Comparison of ENCODE assay signal across 8 cellular contexts in genomic region chr2:393711-394696, GRCh38.
DNase-seq lines count a peak whose midpoint lies in the region; ATAC-seq, FAIRE-seq and TF ChIP-seq lines count a peak whose summit lies in the region.

No MANE protein-coding gene starts in this region.

- H3K4me1 ChIP-seq in OCI-LY1 (ENCODE audit: insufficient read depth, low read length, severe bottlenecking) (peaks cover 21% of the 10 kb centered on the region), keratinocyte (ENCODE audit: control insufficient read depth, extremely low read depth, insufficient read depth, low read length) (peaks cover 21% of the 10 kb centered on the region)

- H4K20me1 ChIP-seq in OCI-LY1 (ENCODE audit: insufficient read depth, low read length) (no peaks in the 10 kb centered on the region), keratinocyte (ENCODE audit: control insufficient read depth, extremely low read depth, insufficient read depth, low read length) (no peaks in the 10 kb centered on the region)

- peaks cover 61% of the 10 kb centered on the region for H3K9me3 Mint-ChIP-seq in HFFc6
- H3K9me3 Mint-ChIP-seq in activated T-helper 1 cell treated with anti-CD3 and anti-CD28 coated beads, Interleukin-12 subunit alpha, Interleukin-12 subunit beta, Interleukin-2, Interleukin-4 antibody, amounts not matched to agents 30 ng/mL and 10 ng/mL and 1 ng/mL, durations not matched to agents 14 hours and 24 hours and 36 hours = peaks cover 6% of the 10 kb centered on the region

- H3K36me3 ChIP-seq in OCI-LY1 (ENCODE audit: insufficient read depth, low read length) (no peaks in the 10 kb centered on the region; the same call in 1 of the 2 replicates), keratinocyte (ENCODE audit: control insufficient read depth in 2 of 2, extremely low read depth in 1 of 2, insufficient read depth in 2 of 2, low read length in 2 of 2) (no peaks in the 10 kb centered on the region)

- no peaks in the 10 kb centered on the region for H3F3A ChIP-seq in OCI-LY1 (ENCODE audit: insufficient read depth, low read length)

- intact Hi-C loops in activated T-helper 1 cell treated with anti-CD3 and anti-CD28 coated beads, Interleukin-12 subunit alpha, Interleukin-12 subunit beta, Interleukin-2, Interleukin-4 antibody, amounts not matched to agents 30 ng/mL and 10 ng/mL and 1 ng/mL, durations not matched to agents 14 hours and 24 hours and 36 hours (cut with micrococcal nuclease) = loop anchor here (2.0 to 5.0 kb wide), 3 partner anchors 38 to 129 kb away; partner anchors contain the start of genes ACP1 and SH3YL1

- H3K27me3 ChIP-seq in OCI-LY1 (ENCODE audit: insufficient read depth, low read length) = no peaks in the 10 kb centered on the region
- H3K27me3 ChIP-seq in keratinocyte (ENCODE audit: control insufficient read depth, extremely low read depth, insufficient read depth, low read length) = no peaks in the 10 kb centered on the region

- no peak overlapping the region for H3K4me3 Mint-ChIP-seq in HFFc6
- peak overlapping the region; percentile 73 for H3K4me3 Mint-ChIP-seq in activated T-helper 1 cell treated with anti-CD3 and anti-CD28 coated beads, Interleukin-12 subunit alpha, Interleukin-12 subunit beta, Interleukin-2, Interleukin-4 antibody, amounts not matched to agents 30 ng/mL and 10 ng/mL and 1 ng/mL, durations not matched to agents 14 hours and 24 hours and 36 hours

- H3K4me2 ChIP-seq in OCI-LY1 (ENCODE audit: low read length) (peak overlapping the region; percentile 89), keratinocyte (ENCODE audit: control insufficient read depth, extremely low read depth, insufficient read depth, low read depth, low read length) (peak overlapping the region; percentile 63)

- no peaks in the 10 kb centered on the region for H3K27me3 Mint-ChIP-seq in HFFc6 (ENCODE audit: insufficient read depth)
- H3K27me3 Mint-ChIP-seq in activated T-helper 1 cell treated with anti-CD3 and anti-CD28 coated beads, Interleukin-12 subunit alpha, Interleukin-12 subunit beta, Interleukin-2, Interleukin-4 antibody, amounts not matched to agents 30 ng/mL and 10 ng/mL and 1 ng/mL, durations not matched to agents 14 hours and 24 hours and 36 hours (ENCODE audit: insufficient read depth) = peaks cover 3% of the 10 kb centered on the region

- H3K79me2 ChIP-seq in OCI-LY1 (ENCODE audit: insufficient read depth, low read length) = no peaks in the 10 kb centered on the region
- no peaks in the 10 kb centered on the region for H3K79me2 ChIP-seq in keratinocyte (ENCODE audit: control insufficient read depth, insufficient read depth, low read length)

- DNase-seq in Ammon's horn (ENCODE audit: low spot score) (peak; percentile 71), HFFc6 (peak; percentile 3), keratinocyte (ENCODE audit: low read depth, low spot score) (peak; percentile 57), D721Med (ENCODE audit: insufficient read length, low spot score) (no peak)
- DNase-seq in activated T-helper 1 cell treated with anti-CD3 and anti-CD28 coated beads, Interleukin-12 subunit alpha, Interleukin-12 subunit beta, Interleukin-2, Interleukin-4 antibody, amounts not matched to agents 30 ng/mL and 10 ng/mL and 1 ng/mL, durations not matched to agents 14 hours and 24 hours and 36 hours (ENCODE audit: low spot score) = peak; percentile 68
- DNase-seq in stimulated activated CD8-positive, alpha-beta memory T cell treated with anti-CD3 and anti-CD28 coated beads, Interleukin-4, amount 100 ng/mL, for 48 hours = peak; percentile 71

- no peaks in the 10 kb centered on the region for H3K4me1 Mint-ChIP-seq in HFFc6 (ENCODE audit: low read depth)
- peaks cover 11% of the 10 kb centered on the region for H3K4me1 Mint-ChIP-seq in activated T-helper 1 cell treated with anti-CD3 and anti-CD28 coated beads, Interleukin-12 subunit alpha, Interleukin-12 subunit beta, Interleukin-2, Interleukin-4 antibody, amounts not matched to agents 30 ng/mL and 10 ng/mL and 1 ng/mL, durations not matched to agents 14 hours and 24 hours and 36 hours (ENCODE audit: low read depth)

- H3K4me3 ChIP-seq in OCI-LY1 (ENCODE audit: low read depth, low read length, poor library complexity, severe bottlenecking) (peak overlapping the region; percentile 55), keratinocyte (ENCODE audit: control insufficient read depth in 2 of 3, extremely low read depth in 1 of 3, insufficient read depth in 2 of 3, low read depth in 1 of 3, low read length in 3 of 3) (peak overlapping the region; percentile 18 to 41 (median 33))

- no peaks in the 10 kb centered on the region; the same call in 1 of the 2 replicates for H3K36me3 Mint-ChIP-seq in HFFc6 (ENCODE audit: low read depth)
- no peaks in the 10 kb centered on the region for H3K36me3 Mint-ChIP-seq in activated T-helper 1 cell treated with anti-CD3 and anti-CD28 coated beads, Interleukin-12 subunit alpha, Interleukin-12 subunit beta, Interleukin-2, Interleukin-4 antibody, amounts not matched to agents 30 ng/mL and 10 ng/mL and 1 ng/mL, durations not matched to agents 14 hours and 24 hours and 36 hours (ENCODE audit: low read depth)

- H2AFZ ChIP-seq in OCI-LY1 (ENCODE audit: low read length) = peak overlapping the region; percentile 34; the same call in 1 of the 2 replicates
- peak overlapping the region; percentile 64 for H2AFZ ChIP-seq in keratinocyte (ENCODE audit: control insufficient read depth, low read length)

- H3K9me1 ChIP-seq in keratinocyte (ENCODE audit: control insufficient read depth, extremely low read depth, insufficient read depth, low read length) = no peaks in the 10 kb centered on the region

- H3K9me2 ChIP-seq in OCI-LY1 (ENCODE audit: low read depth, low read length) = no peaks in the 10 kb centered on the region

- H3K27ac ChIP-seq in OCI-LY1 (ENCODE audit: low read depth, low read length, poor library complexity, severe bottlenecking) = peak overlapping the region; percentile 95
- H3K27ac ChIP-seq in keratinocyte (ENCODE audit: control insufficient read depth, insufficient read depth, low read length) = peak overlapping the region; percentile 62

- TF ChIP-seq CTCF in HFFc6 (IDR thresholded peaks at IDR 0.05) (no peak), OCI-LY1 (IDR thresholded peaks at IDR 0.05; ENCODE audit: low read length) (no peak), keratinocyte (optimal IDR thresholded peaks at IDR 0.05 in 1 of 3, IDR thresholded peaks at IDR 0.05 in 1 of 3, conservative IDR thresholded peaks at IDR 0.05 in 1 of 3; ENCODE audit: extremely low read depth in 1 of 3, insufficient read depth in 2 of 3, low read length in 3 of 3) (no peak), D721Med (IDR thresholded peaks at IDR 0.05; ENCODE audit: insufficient read depth, missing control alignments) (no peak)

- dilution Hi-C loops in keratinocyte (cut with MboI; ENCODE audit: extremely low pct_ligation_motif_present, low sequenced_read_pairs) = no loop called here

- no peak for ATAC-seq in GM18517 (IDR thresholded peaks at IDR 0.05; ENCODE audit: unreplicated experiment)

- H3K27ac Mint-ChIP-seq in HFFc6 = no peak overlapping the region
- peak overlapping the region; percentile 76 for H3K27ac Mint-ChIP-seq in activated T-helper 1 cell treated with anti-CD3 and anti-CD28 coated beads, Interleukin-12 subunit alpha, Interleukin-12 subunit beta, Interleukin-2, Interleukin-4 antibody, amounts not matched to agents 30 ng/mL and 10 ng/mL and 1 ng/mL, durations not matched to agents 14 hours and 24 hours and 36 hours

- FAIRE-seq in keratinocyte (lab: Jason Lieb, UNC) (peak; percentile 99), D721Med (lab: Jason Lieb, UNC) (no peak)

- H3K9ac ChIP-seq in OCI-LY1 (ENCODE audit: low read length) (peak overlapping the region; percentile 64), keratinocyte (ENCODE audit: control insufficient read depth, extremely low read depth, insufficient read depth, low read length) (peak overlapping the region; percentile 62)

- peaks cover 2% of the 10 kb centered on the region; the same call in 1 of the 2 replicates for H3K9me3 ChIP-seq in OCI-LY1 (ENCODE audit: low read length)
- peaks cover 5% of the 10 kb centered on the region for H3K9me3 ChIP-seq in keratinocyte (ENCODE audit: control insufficient read depth, low read depth, low read length)
